In the genomic region with DNA sequence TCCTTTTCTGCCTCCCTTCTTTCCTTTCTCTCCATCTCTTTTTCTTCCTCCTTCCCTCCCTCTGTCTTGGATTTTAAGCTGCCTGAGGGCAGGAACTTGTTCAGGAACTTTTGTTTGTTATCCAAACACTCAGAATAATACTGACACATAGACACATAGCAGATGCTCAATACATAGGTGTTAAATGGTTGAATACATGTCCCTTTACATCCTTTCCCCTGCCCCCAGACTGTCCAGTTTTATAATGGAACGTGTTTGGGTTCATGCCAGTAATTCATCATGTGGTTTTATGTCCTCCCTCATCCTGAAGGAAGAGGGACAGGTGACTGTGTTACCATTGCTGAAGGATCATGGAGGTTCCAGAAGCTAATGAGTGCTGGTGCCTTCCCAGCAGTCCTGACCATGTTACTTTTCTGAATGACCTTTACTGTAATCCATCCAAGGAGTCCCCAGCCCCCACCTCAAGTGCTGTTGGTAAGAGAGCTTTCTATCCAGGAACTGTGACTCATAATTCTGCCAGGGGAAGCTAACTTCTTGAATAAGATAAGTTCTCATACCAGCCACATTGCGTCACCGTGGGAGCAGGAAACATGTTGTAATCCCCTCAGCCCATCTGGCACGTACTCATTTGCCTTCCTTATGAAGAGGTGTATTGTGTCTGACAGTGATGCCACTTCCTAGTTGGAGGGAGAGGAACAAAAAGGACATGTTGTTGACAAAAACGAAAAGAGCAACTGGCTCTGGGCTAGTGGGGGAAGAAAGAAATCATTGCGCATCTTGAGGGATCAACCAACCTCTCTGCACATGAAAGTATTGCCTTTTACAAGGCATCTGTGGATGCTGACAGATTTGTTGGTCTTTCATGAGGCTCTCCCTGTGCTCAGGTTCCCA, we compare ENCODE assay signal across 2 cellular contexts.
A peak's percentile ranks its signal among the peaks of the same experiment; 100 is the strongest.
TF ChIP-seq lines count a peak whose summit lies in the region.

No MANE protein-coding gene starts in this region.

TF ChIP-seq in A549, 52 proteins besides CTCF, POLR2A, EP300 and RAD21 (continued from another document and continues in another):
- TF ChIP-seq, protein P1, sequence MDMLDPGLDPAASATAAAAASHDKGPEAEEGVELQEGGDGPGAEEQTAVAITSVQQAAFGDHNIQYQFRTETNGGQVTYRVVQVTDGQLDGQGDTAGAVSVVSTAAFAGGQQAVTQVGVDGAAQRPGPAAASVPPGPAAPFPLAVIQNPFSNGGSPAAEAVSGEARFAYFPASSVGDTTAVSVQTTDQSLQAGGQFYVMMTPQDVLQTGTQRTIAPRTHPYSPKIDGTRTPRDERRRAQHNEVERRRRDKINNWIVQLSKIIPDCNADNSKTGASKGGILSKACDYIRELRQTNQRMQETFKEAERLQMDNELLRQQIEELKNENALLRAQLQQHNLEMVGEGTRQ (IDR thresholded peaks at IDR 0.05) = no peak
- TF ChIP-seq HEYL (CRISPR knock-in tag; IDR thresholded peaks at IDR 0.05) (no peak; the same call in 1 of the 2 replicates), FOSB (CRISPR knock-in tag; IDR thresholded peaks at IDR 0.05) (no peak), TP53 (CRISPR knock-in tag; IDR thresholded peaks at IDR 0.05) (no peak), EHMT2 (IDR thresholded peaks at IDR 0.05; ENCODE audit: low read depth) (no peak), RARB (CRISPR knock-in tag; IDR thresholded peaks at IDR 0.05) (no peak), JUN (IDR thresholded peaks at IDR 0.05) (peak; percentile 87 to 88; a peak in 4 of 5 replicates), JUNB (IDR thresholded peaks at IDR 0.05) (peak; percentile 93), FOXS1 (CRISPR knock-in tag; IDR thresholded peaks at IDR 0.05) (no peak), NR3C1 (IDR thresholded peaks at IDR 0.05) (no peak), GATA3 (IDR thresholded peaks at IDR 0.05; ENCODE audit: borderline replicate concordance) (peak; percentile 87), E2F6 (IDR thresholded peaks at IDR 0.05; ENCODE audit: borderline replicate concordance, low read depth) (no peak), ELK1 (IDR thresholded peaks at IDR 0.05; ENCODE audit: low read depth, low read length) (no peak), ZSCAN20 (CRISPR knock-in tag; IDR thresholded peaks at IDR 0.05) (no peak), HOXB13 (CRISPR knock-in tag; IDR thresholded peaks at IDR 0.05; ENCODE audit: low read depth) (no peak), CBX8 (IDR thresholded peaks at IDR 0.05) (no peak), TFCP2L1 (CRISPR knock-in tag; IDR thresholded peaks at IDR 0.05) (no peak), MYC (IDR thresholded peaks at IDR 0.05; ENCODE audit: borderline replicate concordance, low read length) (no peak), ESRRA (IDR thresholded peaks at IDR 0.05; ENCODE audit: borderline replicate concordance, low read length) (no peak), HOXA7 (CRISPR knock-in tag; IDR thresholded peaks at IDR 0.05) (no peak), CHD4 (IDR thresholded peaks at IDR 0.05; ENCODE audit: borderline replicate concordance) (no peak), NFE2L2 (conservative IDR thresholded peaks at IDR 0.05; ENCODE audit: low read length) (no peak), SREBF2 (IDR thresholded peaks at IDR 0.05) (no peak), FOSL2 (IDR thresholded peaks at IDR 0.05) (peak; percentile 85), FOSL2 (CRISPR knock-in tag; IDR thresholded peaks at IDR 0.05) (peak; percentile 97), ZNF302 (CRISPR knock-in tag; IDR thresholded peaks at IDR 0.05) (no peak), RCOR1 (IDR thresholded peaks at IDR 0.05; ENCODE audit: low read depth, low read length) (no peak), EHF (CRISPR knock-in tag; IDR thresholded peaks at IDR 0.05) (no peak), ZC3H11A (IDR thresholded peaks at IDR 0.05) (no peak), RFX5 (IDR thresholded peaks at IDR 0.05) (no peak), MAZ (IDR thresholded peaks at IDR 0.05; ENCODE audit: borderline replicate concordance, low read depth, low read length) (no peak)
- TF ChIP-seq, protein P2, sequence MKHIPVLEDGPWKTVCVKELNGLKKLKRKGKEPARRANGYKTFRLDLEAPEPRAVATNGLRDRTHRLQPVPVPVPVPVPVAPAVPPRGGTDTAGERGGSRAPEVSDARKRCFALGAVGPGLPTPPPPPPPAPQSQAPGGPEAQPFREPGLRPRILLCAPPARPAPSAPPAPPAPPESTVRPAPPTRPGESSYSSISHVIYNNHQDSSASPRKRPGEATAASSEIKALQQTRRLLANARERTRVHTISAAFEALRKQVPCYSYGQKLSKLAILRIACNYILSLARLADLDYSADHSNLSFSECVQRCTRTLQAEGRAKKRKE (CRISPR knock-in tag; IDR thresholded peaks at IDR 0.05; ENCODE audit: low read depth) = no peak
- TF ChIP-seq, protein P3, sequence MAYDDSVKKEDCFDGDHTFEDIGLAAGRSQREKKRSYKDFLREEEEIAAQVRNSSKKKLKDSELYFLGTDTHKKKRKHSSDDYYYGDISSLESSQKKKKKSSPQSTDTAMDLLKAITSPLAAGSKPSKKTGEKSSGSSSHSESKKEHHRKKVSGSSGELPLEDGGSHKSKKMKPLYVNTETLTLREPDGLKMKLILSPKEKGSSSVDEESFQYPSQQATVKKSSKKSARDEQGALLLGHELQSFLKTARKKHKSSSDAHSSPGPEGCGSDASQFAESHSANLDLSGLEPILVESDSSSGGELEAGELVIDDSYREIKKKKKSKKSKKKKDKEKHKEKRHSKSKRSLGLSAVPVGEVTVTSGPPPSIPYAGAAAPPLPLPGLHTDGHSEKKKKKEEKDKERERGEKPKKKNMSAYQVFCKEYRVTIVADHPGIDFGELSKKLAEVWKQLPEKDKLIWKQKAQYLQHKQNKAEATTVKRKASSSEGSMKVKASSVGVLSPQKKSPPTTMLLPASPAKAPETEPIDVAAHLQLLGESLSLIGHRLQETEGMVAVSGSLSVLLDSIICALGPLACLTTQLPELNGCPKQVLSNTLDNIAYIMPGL (CRISPR knock-in tag; IDR thresholded peaks at IDR 0.05; ENCODE audit: borderline replicate concordance) = no peak

TF ChIP-seq in HEK293, 187 proteins besides CTCF, POLR2A, EP300 and RAD21 (continued from another document and continues in another):
- TF ChIP-seq ZBTB26 (tag by site-specific recombination; optimal IDR thresholded peaks at IDR 0.05) (no peak), ZSCAN4 (tag by site-specific recombination; IDR thresholded peaks at IDR 0.05) (peak; percentile 22; the same call in 1 of the 2 replicates), ZNF366 (tag by site-specific recombination; conservative IDR thresholded peaks at IDR 0.05) (peak; percentile 90), PRDM4 (tag by site-specific recombination; IDR thresholded peaks at IDR 0.05) (no peak), ZNF510 (tag by site-specific recombination; IDR thresholded peaks at IDR 0.05; ENCODE audit: insufficient replicate concordance) (no peak), TSHZ1 (tag by site-specific recombination; IDR thresholded peaks at IDR 0.05; ENCODE audit: borderline replicate concordance) (peak; percentile 43; the same call in 1 of the 2 replicates), SP3 (tag by site-specific recombination; IDR thresholded peaks at IDR 0.05) (0 out of 2 replicates have a peak, but pooled peaks have one; percentile 17), ZNF555 (tag by site-specific recombination; conservative IDR thresholded peaks at IDR 0.05) (no peak), OVOL3 (tag by site-specific recombination; IDR thresholded peaks at IDR 0.05) (no peak), SETDB1 (IDR thresholded peaks at IDR 0.05; ENCODE audit: insufficient read length, low read length) (peak; percentile 54), ZNF391 (tag by site-specific recombination; IDR thresholded peaks at IDR 0.05; ENCODE audit: borderline replicate concordance, low read depth) (no peak), ZNF121 (tag by site-specific recombination; IDR thresholded peaks at IDR 0.05) (no peak), BCL11B (tag by site-specific recombination; IDR thresholded peaks at IDR 0.05; ENCODE audit: low read depth) (no peak), GLIS1 (tag by site-specific recombination; IDR thresholded peaks at IDR 0.05) (peak; percentile 50), KLF8 (tag by site-specific recombination; IDR thresholded peaks at IDR 0.05) (peak; percentile 58; the same call in 1 of the 2 replicates), ZNF654 (tag by site-specific recombination; IDR thresholded peaks at IDR 0.05; ENCODE audit: low read depth) (no peak), ZXDB (tag by site-specific recombination; IDR thresholded peaks at IDR 0.05) (peak; percentile 55), ZNF223 (tag by site-specific recombination; IDR thresholded peaks at IDR 0.05) (no peak), ZNF202 (tag by site-specific recombination; IDR thresholded peaks at IDR 0.05; ENCODE audit: borderline replicate concordance) (no peak), ZNF843 (tag by site-specific recombination; IDR thresholded peaks at IDR 0.05) (peak; percentile 67), PRDM1 (tag by site-specific recombination; IDR thresholded peaks at IDR 0.05) (peak; percentile 83), ZNF596 (tag by site-specific recombination; IDR thresholded peaks at IDR 0.05) (no peak), ZNF558 (tag by site-specific recombination; IDR thresholded peaks at IDR 0.05) (peak; percentile 47; the same call in 1 of the 2 replicates)
- TF ChIP-seq, protein P4, sequence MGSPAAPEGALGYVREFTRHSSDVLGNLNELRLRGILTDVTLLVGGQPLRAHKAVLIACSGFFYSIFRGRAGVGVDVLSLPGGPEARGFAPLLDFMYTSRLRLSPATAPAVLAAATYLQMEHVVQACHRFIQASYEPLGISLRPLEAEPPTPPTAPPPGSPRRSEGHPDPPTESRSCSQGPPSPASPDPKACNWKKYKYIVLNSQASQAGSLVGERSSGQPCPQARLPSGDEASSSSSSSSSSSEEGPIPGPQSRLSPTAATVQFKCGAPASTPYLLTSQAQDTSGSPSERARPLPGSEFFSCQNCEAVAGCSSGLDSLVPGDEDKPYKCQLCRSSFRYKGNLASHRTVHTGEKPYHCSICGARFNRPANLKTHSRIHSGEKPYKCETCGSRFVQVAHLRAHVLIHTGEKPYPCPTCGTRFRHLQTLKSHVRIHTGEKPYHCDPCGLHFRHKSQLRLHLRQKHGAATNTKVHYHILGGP (tag by site-specific recombination; IDR thresholded peaks at IDR 0.05) = peak; percentile 95
- TF ChIP-seq, protein P5, sequence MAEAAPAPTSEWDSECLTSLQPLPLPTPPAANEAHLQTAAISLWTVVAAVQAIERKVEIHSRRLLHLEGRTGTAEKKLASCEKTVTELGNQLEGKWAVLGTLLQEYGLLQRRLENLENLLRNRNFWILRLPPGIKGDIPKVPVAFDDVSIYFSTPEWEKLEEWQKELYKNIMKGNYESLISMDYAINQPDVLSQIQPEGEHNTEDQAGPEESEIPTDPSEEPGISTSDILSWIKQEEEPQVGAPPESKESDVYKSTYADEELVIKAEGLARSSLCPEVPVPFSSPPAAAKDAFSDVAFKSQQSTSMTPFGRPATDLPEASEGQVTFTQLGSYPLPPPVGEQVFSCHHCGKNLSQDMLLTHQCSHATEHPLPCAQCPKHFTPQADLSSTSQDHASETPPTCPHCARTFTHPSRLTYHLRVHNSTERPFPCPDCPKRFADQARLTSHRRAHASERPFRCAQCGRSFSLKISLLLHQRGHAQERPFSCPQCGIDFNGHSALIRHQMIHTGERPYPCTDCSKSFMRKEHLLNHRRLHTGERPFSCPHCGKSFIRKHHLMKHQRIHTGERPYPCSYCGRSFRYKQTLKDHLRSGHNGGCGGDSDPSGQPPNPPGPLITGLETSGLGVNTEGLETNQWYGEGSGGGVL (tag by site-specific recombination; IDR thresholded peaks at IDR 0.05) = peak; percentile 60; the same call in 1 of the 2 replicates
